ENCODE assay signal across 27 cellular contexts in the genomic region with DNA sequence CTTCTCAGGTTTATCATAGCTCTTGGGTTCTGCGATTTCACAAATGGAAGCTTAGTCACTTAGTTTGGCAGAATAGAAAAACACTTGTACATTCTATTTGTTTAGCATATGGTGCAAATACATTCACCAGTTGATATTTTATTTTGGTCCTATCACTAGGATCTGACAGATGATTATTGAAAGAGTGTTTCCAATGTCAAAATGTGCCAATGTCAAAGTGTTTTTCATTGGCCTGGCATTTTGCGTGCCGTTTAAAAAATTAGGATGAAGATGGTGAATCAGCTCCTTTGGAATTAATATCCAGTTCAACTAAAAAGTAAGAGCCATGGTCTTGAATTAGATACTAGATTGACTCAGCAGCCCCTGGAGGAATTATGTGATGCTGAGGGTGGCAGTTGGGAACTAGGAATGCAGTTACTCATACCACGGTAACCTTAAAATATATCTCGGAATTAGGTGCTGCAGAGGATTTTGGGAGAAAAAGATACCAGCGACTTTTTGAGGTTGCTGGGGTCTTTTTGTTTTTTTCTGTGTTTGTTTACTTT.
DNase-seq lines count a peak whose midpoint lies in the region; TF ChIP-seq lines count a peak whose summit lies in the region.
"Had no signal": no experiment of that assay in that cellular context is flagged by ENCODE, and none has a peak within 500 bp of the region (broad histone marks: within the 10 kb centered on the region; RNA-seq: fewer than 3 reads in every experiment).

No MANE protein-coding gene starts in this region.

- H3K27me3 ChIP-seq in GM23248 (replicated peaks; ENCODE audit: insufficient read depth): no peaks in the 10 kb centered on the region
- H3K27me3 ChIP-seq in MG63: no peaks in the 10 kb centered on the region
- H3K27me3 ChIP-seq: upper lobe of left lung had no signal

- H3K9me2 ChIP-seq in GM23248 (ENCODE audit: insufficient read depth): no peaks in the 10 kb centered on the region

- no peaks in the 10 kb centered on the region for H3K79me2 ChIP-seq in GM23248 (ENCODE audit: insufficient read depth)

- H3K4me2 ChIP-seq in GM23248 (ENCODE audit: unreplicated experiment): peak overlapping the region; percentile 6

- no peaks in the 10 kb centered on the region for H3K9me3 ChIP-seq in GM23248 (ENCODE audit: low read depth)
- no peaks in the 10 kb centered on the region; the same call in 1 of the 2 replicates for H3K9me3 ChIP-seq in MG63

- H3K36me3 ChIP-seq in GM23248 (ENCODE audit: low read depth): no peaks in the 10 kb centered on the region
- H3K36me3 ChIP-seq in MG63: no peaks in the 10 kb centered on the region
- H3K36me3 ChIP-seq: upper lobe of left lung, WERI-Rb-1 had no signal

- H3K4me3 ChIP-seq in GM23248: no peak overlapping the region
- H3K4me3 ChIP-seq in MG63: no peak overlapping the region
- H3K4me3 ChIP-seq: GM12878, upper lobe of left lung had no signal

- H3K9ac ChIP-seq in GM23248: no peak overlapping the region

- DNase-seq in GM23248 (peak; percentile 80), MG63 (peak; percentile 32), astrocyte of the hippocampus (ENCODE audit: low read depth, low spot score) (peak; percentile 1), stromal cell of bone marrow (ENCODE audit: low read depth) (peak; percentile 9), midbrain (lab: John Stamatoyannopoulos, UW) (no peak), NCI-H128 (lab: John Stamatoyannopoulos, UW; ENCODE audit: unreplicated experiment) (no peak), NCI-H774 (lab: John Stamatoyannopoulos, UW) (no peak), GM10266 (ENCODE audit: extremely low spot score) (no peak)
- DNase-seq: activated CD4-positive, alpha-beta T cell treated with anti-CD3 and anti-CD28 coated beads for 4 hours; activated CD8-positive, alpha-beta T cell treated with anti-CD3 and anti-CD28 coated beads, Interleukin-2, amount 10 ng/mL, durations not matched to agents 7 days and 5 days; activated naive CD4-positive, alpha-beta T cell treated with anti-CD3 and anti-CD28 coated beads, Interleukin-2, amount 50 U/mL, for 16 hours; AML-193; amniotic stem cell; CD4-positive, alpha-beta memory T cell; effector CD8-positive, alpha-beta T cell; H7; hypothalamus; IMR-90; left cardiac atrium; mammary epithelial cell; NCI-H1092; NCI-H1930; NCI-H524; SHP77; upper lobe of left lung; WERI-Rb-1 had no signal

- H3K27ac ChIP-seq in GM23248: peak overlapping the region; percentile 20; the same call in 1 of the 2 replicates
- H3K27ac ChIP-seq: upper lobe of left lung, WERI-Rb-1 had no signal

- no peaks in the 10 kb centered on the region for H4K20me1 ChIP-seq in GM23248 (ENCODE audit: insufficient read depth)

- H3K4me1 ChIP-seq in GM23248 (ENCODE audit: insufficient read depth): peaks cover 20% of the 10 kb centered on the region
- H3K4me1 ChIP-seq: upper lobe of left lung had no signal

- TF ChIP-seq CTCF in GM10266 (IDR thresholded peaks at IDR 0.05; ENCODE audit: control insufficient read depth, insufficient read depth, low read depth, missing control alignments): no peak

- H3F3A ChIP-seq in GM23248 (ENCODE audit: insufficient read depth): peaks cover 18% of the 10 kb centered on the region

- 33 to 38% methylated on average over 6 of the region's 6 CpGs for WGBS in GM23248 (ENCODE audit: low coverage in 1 of 2, low lambda C conversion rate in 2 of 2, missing lambda C conversion rate in 2 of 2), 2 experiments

- no peak overlapping the region for H2AFZ ChIP-seq in GM23248

- in situ Hi-C loops in GM23248 (cut with MboI): no loop called here

Comparison
In these comparisons a context has a peak if more than half of its experiments do, and no peak if none do; other contexts are left out.
1. DNase-seq: peak in GM23248 (single experiment), MG63 (single experiment), astrocyte of the hippocampus (single experiment) and stromal cell of bone marrow (single experiment); none in midbrain (single experiment), NCI-H128 (single experiment), NCI-H774 (single experiment) and GM10266 (single experiment).